Comparison of ENCODE assay signal across 1 cellular context in genomic region chr20:10578607-10579006, GRCh38.
TF ChIP-seq lines count a peak whose summit lies in the region.

No MANE protein-coding gene starts in this region.

TF ChIP-seq in SK-N-SH, 30 proteins besides CTCF, POLR2A, EP300 and RAD21 (continued from another document):
- TF ChIP-seq SMC3 (IDR thresholded peaks at IDR 0.05; ENCODE audit: low read depth, low read length) (no peak), RCOR1 (IDR thresholded peaks at IDR 0.05; ENCODE audit: low read length) (no peak), POLR2AphosphoS5 (IDR thresholded peaks at IDR 0.05; ENCODE audit: low read depth, low read length) (peak; percentile 23; the same call in 1 of the 2 replicates)
- TF ChIP-seq, protein P1, sequence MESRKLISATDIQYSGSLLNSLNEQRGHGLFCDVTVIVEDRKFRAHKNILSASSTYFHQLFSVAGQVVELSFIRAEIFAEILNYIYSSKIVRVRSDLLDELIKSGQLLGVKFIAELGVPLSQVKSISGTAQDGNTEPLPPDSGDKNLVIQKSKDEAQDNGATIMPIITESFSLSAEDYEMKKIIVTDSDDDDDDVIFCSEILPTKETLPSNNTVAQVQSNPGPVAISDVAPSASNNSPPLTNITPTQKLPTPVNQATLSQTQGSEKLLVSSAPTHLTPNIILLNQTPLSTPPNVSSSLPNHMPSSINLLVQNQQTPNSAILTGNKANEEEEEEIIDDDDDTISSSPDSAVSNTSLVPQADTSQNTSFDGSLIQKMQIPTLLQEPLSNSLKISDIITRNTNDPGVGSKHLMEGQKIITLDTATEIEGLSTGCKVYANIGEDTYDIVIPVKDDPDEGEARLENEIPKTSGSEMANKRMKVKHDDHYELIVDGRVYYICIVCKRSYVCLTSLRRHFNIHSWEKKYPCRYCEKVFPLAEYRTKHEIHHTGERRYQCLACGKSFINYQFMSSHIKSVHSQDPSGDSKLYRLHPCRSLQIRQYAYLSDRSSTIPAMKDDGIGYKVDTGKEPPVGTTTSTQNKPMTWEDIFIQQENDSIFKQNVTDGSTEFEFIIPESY (IDR thresholded peaks at IDR 0.05; ENCODE audit: borderline replicate concordance, low read depth), result no peak
